24 cellular contexts compared by ENCODE assay signal in the genomic region with DNA sequence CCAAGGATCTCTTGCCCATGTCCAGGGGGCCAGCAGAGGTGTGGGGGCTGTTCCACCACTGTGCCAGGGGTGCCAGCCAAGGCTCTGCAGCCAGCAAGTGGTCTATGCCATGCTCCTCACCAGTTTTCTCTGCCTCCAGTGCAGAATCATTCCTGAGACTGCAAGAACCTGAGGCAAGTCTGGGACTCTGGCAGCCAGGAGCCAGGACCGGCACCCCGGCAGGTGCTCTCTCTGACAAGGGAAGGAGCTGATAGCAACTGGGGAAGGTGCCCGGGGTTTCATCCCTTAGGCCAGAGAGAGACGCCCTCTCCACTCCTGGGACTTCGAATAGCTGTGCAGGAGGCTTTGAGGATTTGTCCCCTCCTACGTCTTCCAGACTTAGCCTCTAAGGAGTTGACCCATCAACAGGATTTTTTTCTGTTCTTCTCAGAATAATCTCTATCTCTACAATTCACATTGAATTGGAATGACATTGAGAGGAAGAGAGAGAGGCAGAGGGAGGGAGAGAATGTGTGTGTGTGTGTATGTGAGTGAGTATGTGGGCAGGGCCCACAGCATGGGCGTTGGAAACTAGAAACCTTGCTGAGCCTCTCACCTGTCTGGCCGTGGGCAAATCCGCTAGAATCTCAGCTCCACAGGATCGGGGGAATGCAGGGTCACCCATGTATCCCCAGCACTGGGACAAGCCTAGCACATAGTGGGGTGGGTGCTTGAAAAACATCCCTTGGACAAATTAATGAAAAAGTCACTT.
"Had no signal": no experiment of that assay in that cellular context is flagged by ENCODE, and none has a peak within 500 bp of the region (broad histone marks: within the 10 kb centered on the region; RNA-seq: fewer than 3 reads in every experiment).

No MANE protein-coding gene starts in this region.

- H3K9me3 Mint-ChIP-seq: IgD-negative memory B cell had no signal

- H3K9me3 ChIP-seq: MG63, SJSA1 had no signal

- H3K4me1 ChIP-seq: SJSA1 had no signal

- H3K36me3 Mint-ChIP-seq: IgD-negative memory B cell had no signal

- H3K4me3 ChIP-seq: K562, MG63, SJSA1, SK-N-MC had no signal

- H3K27me3 ChIP-seq: MG63 had no signal

- H3K27ac ChIP-seq: HL-60, SJSA1, SK-N-MC had no signal

- H3K36me3 ChIP-seq: MG63, SJSA1 had no signal

- H3K27ac Mint-ChIP-seq: IgD-negative memory B cell, T-helper 17 cell had no signal

- DNase-seq: MG63, NCI-H1092, NCI-H1105 treated with DMSO at 0.1 percent for 48 hours, NCI-H1436 treated with DMSO at 0.1 percent for 48 hours, NCI-H1694, NCI-H187 treated with DMSO at 0.1 percent for 48 hours, NCI-H2029 treated with DMSO at 0.1 percent for 48 hours, NCI-H2107, NCI-H2171 treated with DMSO at 0.1 percent for 48 hours, NCI-H345, NCI-H446 treated with DMSO at 0.1 percent for 48 hours, NCI-H510A treated with DMSO at 0.1 percent for 48 hours, NCI-H526, NCI-H774, Right ventricle myocardium superior, RPMI8226, SIG-M5, T-helper 1 cell, T-helper 17 cell had no signal

- H3K4me3 Mint-ChIP-seq: IgD-negative memory B cell, T-helper 17 cell had no signal

- H3K4me1 Mint-ChIP-seq: T-helper 17 cell had no signal

- ATAC-seq: K562, T-helper 17 cell had no signal
